In the genomic region with DNA sequence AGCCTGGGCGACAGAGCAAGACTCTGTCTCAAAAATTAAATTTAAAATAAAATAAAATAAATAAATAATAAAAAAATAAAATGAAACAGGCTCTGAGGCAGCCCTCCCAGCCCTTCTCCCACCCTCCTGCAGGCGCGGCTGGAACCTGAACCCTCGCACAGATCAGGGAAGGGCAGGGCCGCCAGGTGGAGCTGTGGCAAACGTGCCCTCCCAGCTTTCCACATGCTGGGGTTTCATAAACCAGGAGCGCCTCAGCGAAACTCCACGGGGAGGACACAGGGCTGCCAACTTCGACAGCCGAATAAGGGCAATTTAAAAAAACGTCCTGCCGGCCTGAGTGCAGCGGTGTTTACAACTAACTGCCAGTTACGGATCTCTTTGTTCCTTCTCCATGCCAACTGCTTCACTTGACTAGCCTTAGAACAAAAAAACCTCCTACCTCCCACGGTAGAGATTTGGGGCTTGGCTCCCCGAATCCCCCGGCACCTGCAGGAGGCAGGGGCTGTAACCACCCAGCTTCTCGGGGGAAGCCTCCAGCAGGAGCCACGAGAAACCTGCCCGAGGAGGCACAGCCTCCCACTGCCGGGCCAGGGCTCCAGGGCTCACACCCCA, we compare ENCODE assay signal across 8 cellular contexts. TPM values are rescaled to one million over a fixed set of nuclear protein-coding genes. Genes with fewer than 3 reads are reported as not detected.
DNase-seq lines count a peak whose midpoint lies in the region; ATAC-seq and TF ChIP-seq lines count a peak whose summit lies in the region.

No MANE protein-coding gene starts in this region.

- H3K27me3 ChIP-seq in PC-3 (ENCODE audit: low read length) (no peaks in the 10 kb centered on the region), adipocyte (replicated peaks; ENCODE audit: control insufficient read depth, insufficient read depth, low read length) (no peaks in the 10 kb centered on the region), ovary (no peaks in the 10 kb centered on the region), aorta (ENCODE audit: control insufficient read depth in 1 of 2, insufficient read depth in 2 of 2, low read length in 1 of 2) (no peaks in the 10 kb centered on the region)

- H2AFZ ChIP-seq in PC-3 (ENCODE audit: low read length), result no peak overlapping the region

- H3K4me2 ChIP-seq in PC-3 (ENCODE audit: low read length), result no peak overlapping the region

- POLR2A ChIA-PET in PC-3 (lab: Charles Lee; ENCODE audit: unreplicated experiment), result no interaction called here

- H3K4me3 ChIP-seq in PC-3 (ENCODE audit: low read length) (no peak overlapping the region), adipocyte (ENCODE audit: low read length) (peak overlapping the region; percentile 33), ovary (no peak overlapping the region), aorta (ENCODE audit: low read length in 2 of 2) (no peak overlapping the region)

- ATAC-seq in PC-3, result peak; percentile 78
- ATAC-seq in aorta (ENCODE audit: low FRiP score), result peak; percentile 87
- ATAC-seq in HG03520 (IDR thresholded peaks at IDR 0.05; ENCODE audit: unreplicated experiment), result no peak

- no TSS peak for BruUV-seq in PC-3 (replicated peaks; lab: Mats Ljungman, UMichigan)

- H3K36me3 ChIP-seq in PC-3 (ENCODE audit: low read depth, low read length) (peaks cover 30% of the 10 kb centered on the region), adipocyte (ENCODE audit: control insufficient read depth, insufficient read depth, low read length, severe bottlenecking) (peaks cover 21% of the 10 kb centered on the region), ovary (no peaks in the 10 kb centered on the region), aorta (ENCODE audit: control insufficient read depth in 1 of 2, insufficient read depth in 2 of 2, low read length in 1 of 2) (peaks cover 0 to 1% of the 10 kb centered on the region in 2 donors)

- intact Hi-C loops in PC-3 (cut with micrococcal nuclease), result no loop called here
- intact Hi-C loops in cardiac septum (cut with DNase I), result no loop called here
- intact Hi-C loops in ovary (cut with DNase I), result loop anchor here in 2 of 4 donors (5.0 kb wide), 2 partner anchors 37 to 52 kb away; a partner anchor contains a TSS
- intact Hi-C loops in aorta (cut with DNase I), result loop anchor here in 1 of 2 donors (5.0 to 10.0 kb wide), 2 partner anchors 37 to 210 kb away; a partner anchor contains a TSS

- TF ChIP-seq POLR2A in ovary (IDR thresholded peaks at IDR 0.05), result no peak

- no peaks in the 10 kb centered on the region for H3F3A ChIP-seq in PC-3 (ENCODE audit: low read length, unreplicated experiment)

- peaks cover 65% of the 10 kb centered on the region for H4K20me1 ChIP-seq in PC-3 (ENCODE audit: low read length)

- DNase-seq in SIG-M5 treated with dmso at 0.1 percent for 504 hours (lab: John Stamatoyannopoulos, UW; ENCODE audit: unreplicated experiment), result peak; percentile 6
- no peak for DNase-seq in SIG-M5 (lab: John Stamatoyannopoulos, UW)
- peak; percentile 49 for DNase-seq in PC-3
- DNase-seq in adipocyte (ENCODE audit: low read depth), result no peak
- peak; percentile 87 for DNase-seq in cardiac septum (ENCODE audit: low spot score)
- DNase-seq in ovary, result peak; percentile 67 to 82 (median 73)
- DNase-seq in aorta, result peak; percentile 80 to 91

- H3K4me1 ChIP-seq in PC-3 (ENCODE audit: insufficient read depth, low read length) (no peaks in the 10 kb centered on the region), adipocyte (ENCODE audit: control insufficient read depth, insufficient read depth, low read length) (peaks cover 27% of the 10 kb centered on the region), ovary (ENCODE audit: insufficient read depth) (peaks cover 23% of the 10 kb centered on the region), aorta (ENCODE audit: control insufficient read depth in 1 of 2, insufficient read depth in 2 of 2, low read length in 2 of 2) (no peaks in the 10 kb centered on the region)

- no peak for TF ChIP-seq EP300 in ovary (IDR thresholded peaks at IDR 0.05)

- no peak overlapping the region for H3K9ac ChIP-seq in PC-3 (ENCODE audit: low read length)
- no peak overlapping the region for H3K9ac ChIP-seq in adipocyte (ENCODE audit: low read length)

- H3K9me3 ChIP-seq in PC-3 (ENCODE audit: low read length) (no peaks in the 10 kb centered on the region), adipocyte (ENCODE audit: control insufficient read depth, low read length) (no peaks in the 10 kb centered on the region), ovary (no peaks in the 10 kb centered on the region), aorta (ENCODE audit: control insufficient read depth, low read length) (no peaks in the 10 kb centered on the region)

- no peaks in the 10 kb centered on the region for H3K9me2 ChIP-seq in PC-3 (replicated peaks; ENCODE audit: low read length)

- CTCF ChIA-PET in PC-3 (lab: Charles Lee), result interaction anchor here (1.0 kb wide), 2 partner anchors 66 to 228 kb away, joined by 4 to 5 read pairs; no protein-coding TSS in a partner anchor

- H3K27ac ChIP-seq in PC-3 (ENCODE audit: low read length) (no peak overlapping the region), ovary (peak overlapping the region in 1 of 2 donors; percentile 23), aorta (ENCODE audit: low read depth in 1 of 2, low read length in 2 of 2) (peak overlapping the region in 1 of 2 donors; percentile 28)

- TF ChIP-seq CTCF in PC-3 (conservative IDR thresholded peaks at IDR 0.05; ENCODE audit: low read depth, low read length) (peak; percentile 66), ovary (IDR thresholded peaks at IDR 0.05) (peak; percentile 18 to 47 (median 36))

- WGBS in ovary, 3 donors, result 19 to 46% (median 20%) methylated on average over 22 of the region's 22 CpGs
- 10 to 11% methylated on average over 22 of the region's 22 CpGs for WGBS in aorta, 2 donors

- H3K79me2 ChIP-seq in PC-3 (ENCODE audit: low read length), result peaks cover 87% of the 10 kb centered on the region

RNA-seq across cellular contexts. Expression of a gene that starts 15.9 kb away (rescaled TPM):
- total RNA-seq in PC-3 (2014; rRNA removed), result 111 and 185 TPM in 2 replicates
- 29.5 TPM for total RNA-seq in cardiac septum
- total RNA-seq in ovary, result 10 to 100 TPM; 10.4 to 36.8 (median 27.5) TPM
- polyA plus RNA-seq in ovary, result 10 to 100 TPM in 1 of 2 donors, 1 to 10 TPM in 1; 3.0 to 20.4 TPM
- 10 to 100 TPM; 23.9 to 25.5 TPM for total RNA-seq in aorta
- 10 to 100 TPM in 1 of 2 donors, 1 to 10 TPM in 1; 6.6 to 12.1 TPM for polyA plus RNA-seq in aorta

RNA-seq across cellular contexts. Expression of a gene that starts 35.9 kb away (rescaled TPM):
- total RNA-seq in PC-3 (2014; rRNA removed), result 40.0 and 65.0 TPM in 2 replicates
- total RNA-seq in cardiac septum, result 22.9 TPM
- total RNA-seq in ovary, result 10 to 100 TPM; 27.4 to 48.2 (median 38.2) TPM
- 10 to 100 TPM in 1 of 2 donors, 1 to 10 TPM in 1; 7.3 to 25.5 TPM for polyA plus RNA-seq in ovary
- 10 to 100 TPM; 23.0 to 26.1 TPM for total RNA-seq in aorta
- 10 to 100 TPM; 10.3 to 48.3 TPM for polyA plus RNA-seq in aorta

Comparison
In these comparisons a context has a peak if more than half of its experiments do, and no peak if none do; other contexts are left out.
1. DNase-seq: peak in SIG-M5 treated with dmso at 0.1 percent for 504 hours (single experiment), PC-3 (single experiment), cardiac septum (single experiment), ovary (5 of 5) and aorta (2 of 2); none in SIG-M5 (single experiment) and adipocyte (single experiment).